8 cellular contexts compared by ENCODE assay signal in the genomic region with DNA sequence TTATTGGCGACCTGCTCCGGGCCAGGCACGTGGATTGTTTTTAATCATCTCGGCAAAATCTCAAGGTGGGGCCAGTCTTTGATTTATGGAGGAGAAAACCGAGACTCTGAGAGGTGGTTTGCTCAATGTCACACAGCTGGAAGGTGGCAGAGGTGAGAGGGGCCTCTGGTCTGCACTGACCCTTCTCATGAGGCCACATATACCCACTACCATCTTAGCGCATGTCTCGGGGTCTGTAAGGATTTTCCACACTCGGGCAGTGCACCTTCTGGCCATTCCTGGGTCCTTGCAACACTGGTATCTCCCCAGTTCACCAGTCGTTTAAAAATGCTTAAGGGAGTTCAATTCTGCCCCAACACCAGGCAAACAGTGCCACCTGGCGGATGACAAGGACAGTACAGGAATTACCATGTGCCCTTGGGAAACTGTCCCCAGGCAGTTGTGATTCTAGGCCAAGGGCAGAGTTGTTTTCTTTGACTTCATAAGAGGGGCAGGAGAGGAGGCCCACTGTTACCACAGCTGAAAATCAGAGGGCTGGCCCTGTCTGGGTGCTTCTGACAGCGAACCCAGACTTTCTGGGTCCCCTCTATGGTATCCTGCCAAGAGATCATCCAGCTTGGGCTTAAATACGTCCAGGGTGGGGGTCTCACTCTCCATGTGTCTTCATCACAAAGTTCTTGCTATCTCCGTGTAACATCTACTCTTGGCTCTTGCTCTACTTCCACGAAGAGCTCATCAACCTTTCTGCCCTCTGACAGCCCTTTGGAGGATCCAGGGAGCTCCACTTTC. TPM values are rescaled to one million over a fixed set of nuclear protein-coding genes. Genes with fewer than 3 reads are reported as not detected.
A peak's percentile ranks its signal among the peaks of the same experiment; 100 is the strongest.
DNase-seq lines count a peak whose midpoint lies in the region; ATAC-seq and TF ChIP-seq lines count a peak whose summit lies in the region.

No MANE protein-coding gene starts in this region.

- H3K27me3 ChIP-seq in Panc1 (ENCODE audit: control insufficient read depth, insufficient read depth, low read length) (no peaks in the 10 kb centered on the region), fibroblast of lung (ENCODE audit: control insufficient read depth, insufficient read depth, low read length) (no peaks in the 10 kb centered on the region)

- H3K4me1 ChIP-seq in Panc1 (ENCODE audit: control insufficient read depth, insufficient read depth, low read length), result no peaks in the 10 kb centered on the region
- H3K4me1 ChIP-seq in fibroblast of lung (ENCODE audit: control insufficient read depth, extremely low read depth, insufficient read depth, low read length), result no peaks in the 10 kb centered on the region

- no peak overlapping the region for H3K4me3 Mint-ChIP-seq in natural killer cell treated with Interleukin-12 subunit alpha and Interleukin-12 subunit beta and Interleukin-15 and Interleukin-18, amount 100 ng/mL, for 72 hours
- no peak overlapping the region for H3K4me3 Mint-ChIP-seq in stimulated activated memory B cell treated with anti-CD40 and anti-IgM and Interleukin-4, amounts not matched to agents 10 μg/mL and 1 μg/mL and 100 μg/mL, for 72 hours

- H3K4me2 ChIP-seq in fibroblast of lung (ENCODE audit: extremely low read depth, insufficient read depth, low read length), result no peak overlapping the region

- no peaks in the 10 kb centered on the region for H3K36me3 Mint-ChIP-seq in natural killer cell treated with Interleukin-12 subunit alpha and Interleukin-12 subunit beta and Interleukin-15 and Interleukin-18, amount 100 ng/mL, for 72 hours
- peaks cover 1% of the 10 kb centered on the region for H3K36me3 Mint-ChIP-seq in stimulated activated memory B cell treated with anti-CD40 and anti-IgM and Interleukin-4, amounts not matched to agents 10 μg/mL and 1 μg/mL and 100 μg/mL, for 72 hours

- no peaks in the 10 kb centered on the region for H3K36me3 ChIP-seq in Panc1 (ENCODE audit: control insufficient read depth, insufficient read depth, low read length)
- no peaks in the 10 kb centered on the region for H3K36me3 ChIP-seq in fibroblast of lung (ENCODE audit: control insufficient read depth, insufficient read depth, low read length)

- no peaks in the 10 kb centered on the region for H3K79me2 ChIP-seq in fibroblast of lung (ENCODE audit: control insufficient read depth, insufficient read depth, low read length)

- no peaks in the 10 kb centered on the region for H4K20me1 ChIP-seq in fibroblast of lung (ENCODE audit: control insufficient read depth, extremely low read depth, insufficient read depth, low read length)

- H3K27ac Mint-ChIP-seq in natural killer cell treated with Interleukin-12 subunit alpha and Interleukin-12 subunit beta and Interleukin-15 and Interleukin-18, amount 100 ng/mL, for 72 hours, result peak overlapping the region in 1 of 2 donors; percentile 19
- no peak overlapping the region for H3K27ac Mint-ChIP-seq in stimulated activated memory B cell treated with anti-CD40 and anti-IgM and Interleukin-4, amounts not matched to agents 10 μg/mL and 1 μg/mL and 100 μg/mL, for 72 hours

- CTCF ChIA-PET in Panc1 (lab: Charles Lee), result interaction anchor here (0.5 to 2.1 kb wide), 2 partner anchors 109 to 145 kb away, joined by 3 to 11 read pairs; no protein-coding TSS in a partner anchor

- POLR2A ChIA-PET in Panc1 (lab: Charles Lee), result interaction anchor here (0.6 kb wide), 1 partner anchor 50 kb away, joined by 3 read pairs; no protein-coding TSS in a partner anchor

- TF ChIP-seq CTCF in Panc1 (IDR thresholded peaks at IDR 0.05) (peak; percentile 87), fibroblast of lung (conservative IDR thresholded peaks at IDR 0.05 in 1 of 2, IDR thresholded peaks at IDR 0.05 in 1 of 2; ENCODE audit: low read depth in 1 of 2, low read length in 2 of 2) (peak; percentile 86 to 92)

- H3K9me3 Mint-ChIP-seq in natural killer cell treated with Interleukin-12 subunit alpha and Interleukin-12 subunit beta and Interleukin-15 and Interleukin-18, amount 100 ng/mL, for 72 hours, result no peaks in the 10 kb centered on the region
- peaks cover under 1% of the 10 kb centered on the region for H3K9me3 Mint-ChIP-seq in stimulated activated memory B cell treated with anti-CD40 and anti-IgM and Interleukin-4, amounts not matched to agents 10 μg/mL and 1 μg/mL and 100 μg/mL, for 72 hours

- DNase-seq in DMS114 treated with DMSO at 0.1 percent for 48 hours (lab: John Stamatoyannopoulos, UW; ENCODE audit: unreplicated experiment) (peak; percentile 2), Kasumi-1 (lab: John Stamatoyannopoulos, UW) (peak; percentile 62 to 66), Panc1 (ENCODE audit: low read depth, low spot score) (peak; percentile 52), fibroblast of lung (ENCODE audit: low read depth in 2 of 2) (peak; percentile 57 to 79)
- DNase-seq in activated T-cell treated with anti-CD3 and anti-CD28 coated beads, Interleukin-2, amount 50 U/mL, for 1 hour, result peak; percentile 80
- DNase-seq in natural killer cell treated with Interleukin-12 subunit alpha and Interleukin-12 subunit beta and Interleukin-15 and Interleukin-18, amount 100 ng/mL, for 72 hours (ENCODE audit: low spot score), result peak; percentile 86

- no peak overlapping the region for H2AFZ ChIP-seq in fibroblast of lung (ENCODE audit: low read length)

- intact Hi-C loops in Panc1 (cut with micrococcal nuclease; ENCODE audit: unreplicated experiment), result loop anchor here (5.0 kb wide), 2 partner anchors 145 to 285 kb away; partner anchors contain the start of gene RASD1

- in situ Hi-C loops in Panc1 (cut with HindIII; ENCODE audit: low pct_unique_long_range_greater_than_20kb, low sequenced_read_pairs), result no loop called here

- BruUV-seq in Panc1 (replicated peaks; lab: Mats Ljungman, UMichigan), result no TSS peak

- H3K27ac ChIP-seq in Panc1 (ENCODE audit: low read length) (no peak overlapping the region), fibroblast of lung (ENCODE audit: insufficient read depth, low read length) (no peak overlapping the region)

- H3K4me1 Mint-ChIP-seq in natural killer cell treated with Interleukin-12 subunit alpha and Interleukin-12 subunit beta and Interleukin-15 and Interleukin-18, amount 100 ng/mL, for 72 hours (ENCODE audit: low read depth in 2 of 2), result peaks cover 0 to 4% of the 10 kb centered on the region in 2 donors
- H3K4me1 Mint-ChIP-seq in stimulated activated memory B cell treated with anti-CD40 and anti-IgM and Interleukin-4, amounts not matched to agents 10 μg/mL and 1 μg/mL and 100 μg/mL, for 72 hours, result no peaks in the 10 kb centered on the region

- H3K9ac ChIP-seq in fibroblast of lung (ENCODE audit: insufficient read depth, low read length), result no peak overlapping the region

- H3K27me3 Mint-ChIP-seq in natural killer cell treated with Interleukin-12 subunit alpha and Interleukin-12 subunit beta and Interleukin-15 and Interleukin-18, amount 100 ng/mL, for 72 hours, result peaks cover 6% of the 10 kb centered on the region in 2 donors
- peaks cover 32% of the 10 kb centered on the region for H3K27me3 Mint-ChIP-seq in stimulated activated memory B cell treated with anti-CD40 and anti-IgM and Interleukin-4, amounts not matched to agents 10 μg/mL and 1 μg/mL and 100 μg/mL, for 72 hours

- no peaks in the 10 kb centered on the region for H3K9me3 ChIP-seq in Panc1 (ENCODE audit: control insufficient read depth, insufficient read depth, low read depth, low read length)
- no peaks in the 10 kb centered on the region for H3K9me3 ChIP-seq in fibroblast of lung (ENCODE audit: control insufficient read depth, insufficient read depth, low read depth, low read length)

- no peak overlapping the region for H3K4me3 ChIP-seq in Panc1 (ENCODE audit: low read depth in 2 of 2, low read length in 2 of 2)
- no peak overlapping the region for H3K4me3 ChIP-seq in fibroblast of lung (replicated peaks in 1 of 4; ENCODE audit: control extremely low read depth in 1 of 4, insufficient read depth in 1 of 4, low read depth in 3 of 4, low read length in 4 of 4)

- peak; percentile 93 for ATAC-seq in Panc1
- peak; percentile 77 to 87 for ATAC-seq in natural killer cell treated with Interleukin-12 subunit alpha and Interleukin-12 subunit beta and Interleukin-15 and Interleukin-18, amount 100 ng/mL, for 72 hours
- ATAC-seq in stimulated activated memory B cell treated with anti-CD40 and anti-IgM and Interleukin-4, amounts not matched to agents 10 μg/mL and 1 μg/mL and 100 μg/mL, for 72 hours, result peak; percentile 86
- no peak for ATAC-seq in HG03378 (IDR thresholded peaks at IDR 0.05; ENCODE audit: unreplicated experiment)

RNA-seq across cellular contexts. Expression of gene RAI1, which starts 39.4 kb away (rescaled TPM):
- 51.0 TPM for total RNA-seq in Panc1 (2021; ENCODE audit: unreplicated experiment)
- polyA plus RNA-seq in Panc1 (2012; ENCODE audit: insufficient read length), result 39.2 TPM
- total RNA-seq in fibroblast of lung, result 4.1 and 6.6 TPM in 2 replicates
- polyA plus RNA-seq in fibroblast of lung, result 2.1 TPM in 2 replicates
- 10.3 and 10.4 TPM in 2 replicates for polyA plus RNA-seq in fibroblast of lung (2012)
- polyA minus RNA-seq in fibroblast of lung (ENCODE audit: low replicate concordance), result 9.3 and 9.7 TPM in 2 replicates
- total RNA-seq in natural killer cell treated with Interleukin-12 subunit alpha and Interleukin-12 subunit beta and Interleukin-15 and Interleukin-18, amount 100 ng/mL, for 72 hours, result 10 to 100 TPM; 15.8 to 31.0 TPM

RNA-seq across cellular contexts. Expression of gene PEMT, which starts 50.3 kb away (rescaled TPM):
- total RNA-seq in Panc1 (2021; ENCODE audit: unreplicated experiment), result 27.0 TPM
- 45.1 TPM for polyA plus RNA-seq in Panc1 (2012; ENCODE audit: insufficient read length)
- total RNA-seq in fibroblast of lung, result 17.5 and 18.0 TPM in 2 replicates
- polyA plus RNA-seq in fibroblast of lung, result 18.2 and 18.6 TPM in 2 replicates
- polyA plus RNA-seq in fibroblast of lung (2012), result 23.9 and 30.4 TPM in 2 replicates
- 38.6 TPM in 2 replicates for polyA minus RNA-seq in fibroblast of lung (ENCODE audit: low replicate concordance)
- 10 to 100 TPM; 22.9 to 35.3 TPM for total RNA-seq in natural killer cell treated with Interleukin-12 subunit alpha and Interleukin-12 subunit beta and Interleukin-15 and Interleukin-18, amount 100 ng/mL, for 72 hours

Comparison
In these comparisons a context has a peak if more than half of its experiments do, and no peak if none do; other contexts are left out.
1. DNase-seq: peak in every context shown above with its lines; median percentile 86 in natural killer cell treated with Interleukin-12 subunit alpha and Interleukin-12 subunit beta and Interleukin-15 and Interleukin-18, amount 100 ng/mL, for 72 hours; 80 in activated T-cell treated with anti-CD3 and anti-CD28 coated beads, Interleukin-2, amount 50 U/mL, for 1 hour; 68 in fibroblast of lung; 64 in Kasumi-1; 52 in Panc1; 2 in DMS114 treated with DMSO at 0.1 percent for 48 hours.